11 cellular contexts compared by ENCODE assay signal in genomic region chr10:11403116-11403515, GRCh38.
DNase-seq lines count a peak whose midpoint lies in the region; ATAC-seq and TF ChIP-seq lines count a peak whose summit lies in the region.
"Had no signal": no experiment of that assay in that cellular context is flagged by ENCODE, and none has a peak within 500 bp of the region (broad histone marks: within the 10 kb centered on the region; RNA-seq: fewer than 3 reads in every experiment).

No MANE protein-coding gene starts in this region.

- no peaks in the 10 kb centered on the region for H3K36me3 ChIP-seq in gastroesophageal sphincter
- H3K36me3 ChIP-seq: adrenal gland had no signal

- no peak overlapping the region for H3K27ac ChIP-seq in gastroesophageal sphincter
- H3K27ac ChIP-seq: adrenal gland, C4-2B had no signal

- H3K9me3 ChIP-seq in gastroesophageal sphincter = no peaks in the 10 kb centered on the region
- H3K9me3 ChIP-seq: adrenal gland had no signal

- H3K27me3 ChIP-seq in gastroesophageal sphincter = no peaks in the 10 kb centered on the region
- H3K27me3 ChIP-seq: adrenal gland had no signal

- H3K4me1 ChIP-seq in gastroesophageal sphincter = no peaks in the 10 kb centered on the region
- H3K4me1 ChIP-seq: adrenal gland had no signal

- ATAC-seq in gastroesophageal sphincter = no peak
- no peak for ATAC-seq in HG02588 (IDR thresholded peaks at IDR 0.05; ENCODE audit: unreplicated experiment)

- 65 to 80% methylated on average over 6 of the region's 11 CpGs for WGBS in gastroesophageal sphincter (ENCODE audit: low coverage in 1 of 2), 2 donors

- no peak for TF ChIP-seq EP300 in gastroesophageal sphincter (IDR thresholded peaks at IDR 0.05)

- TF ChIP-seq POLR2A in gastroesophageal sphincter (IDR thresholded peaks at IDR 0.05) = no peak

- no peak for TF ChIP-seq CTCF in gastroesophageal sphincter (IDR thresholded peaks at IDR 0.05)

- DNase-seq in CMK (ENCODE audit: low read depth) = peak; percentile 21
- DNase-seq in MV-4-11 (lab: John Stamatoyannopoulos, UW) = peak; percentile 7
- peak; percentile 67 for DNase-seq in activated T-cell treated with anti-CD3 and anti-CD28 coated beads, Interleukin-2, amount 50 U/mL, for 1 hour
- peak; percentile 15 to 30 for DNase-seq in stimulated activated CD4-positive, alpha-beta T cell treated with anti-CD3 and anti-CD28 coated beads, Interleukin-1b, Interleukin-23, amount 100 ng/mL, for 1 hour (ENCODE audit: low read depth in 2 of 2)
- DNase-seq in hippocampal formation (lab: John Stamatoyannopoulos, UW) = no peak
- DNase-seq in SW 1271 (lab: John Stamatoyannopoulos, UW) = no peak
- DNase-seq: adrenal gland, NCI-H187 treated with DMSO at 0.1 percent for 48 hours had no signal

- no peak overlapping the region for H3K4me3 ChIP-seq in gastroesophageal sphincter
- H3K4me3 ChIP-seq: adrenal gland had no signal

Comparison
In these comparisons a context has a peak if more than half of its experiments do, and no peak if none do; other contexts are left out.
1. DNase-seq: peak in CMK (single experiment), MV-4-11 (single experiment), activated T-cell treated with anti-CD3 and anti-CD28 coated beads, Interleukin-2, amount 50 U/mL, for 1 hour (single experiment) and stimulated activated CD4-positive, alpha-beta T cell treated with anti-CD3 and anti-CD28 coated beads, Interleukin-1b, Interleukin-23, amount 100 ng/mL, for 1 hour (2 of 2); none in hippocampal formation (0 of 2) and SW 1271 (0 of 2).